ENCODE assay signal across 21 cellular contexts in genomic region chr17:56987283-56987834, GRCh38.
"Had no signal": no experiment of that assay in that cellular context is flagged by ENCODE, and none has a peak within 500 bp of the region (broad histone marks: within the 10 kb centered on the region; RNA-seq: fewer than 3 reads in every experiment).

No MANE protein-coding gene starts in this region.

- H3K9me3 Mint-ChIP-seq: activated CD4-positive, alpha-beta memory T cell treated with anti-CD3 and anti-CD28 coated beads for 36 hours; activated naive CD8-positive, alpha-beta T cell treated with anti-CD3 and anti-CD28 coated beads, Interleukin-2, amount 50 U/mL, for 24 hours; nephron; T-cell; T-helper 2 cell treated with Interferon-gamma antibody and Interleukin-4, amounts not matched to agents 5 μg/mL and 100 μg/mL, for 36 hours; type B pancreatic cell had no signal

- H3K4me3 ChIP-seq: thoracic aorta had no signal

- H3K27me3 Mint-ChIP-seq: activated CD4-positive, alpha-beta memory T cell treated with anti-CD3 and anti-CD28 coated beads for 36 hours; activated naive CD8-positive, alpha-beta T cell treated with anti-CD3 and anti-CD28 coated beads, Interleukin-2, amount 50 U/mL, for 24 hours; T-cell; type B pancreatic cell had no signal

- H3K9me3 ChIP-seq: thoracic aorta had no signal

- ATAC-seq: activated naive CD8-positive, alpha-beta T cell treated with anti-CD3 and anti-CD28 coated beads, Interleukin-2, amount 50 U/mL, for 24 hours; foreskin keratinocyte; T-cell had no signal

- H3K27me3 ChIP-seq: foreskin keratinocyte had no signal

- H3K27ac ChIP-seq: foreskin keratinocyte, thoracic aorta had no signal

- H3K27ac Mint-ChIP-seq: activated CD4-positive, alpha-beta memory T cell treated with anti-CD3 and anti-CD28 coated beads for 36 hours; activated naive CD8-positive, alpha-beta T cell treated with anti-CD3 and anti-CD28 coated beads, Interleukin-2, amount 50 U/mL, for 24 hours; nephron; T-cell; T-helper 2 cell treated with Interferon-gamma antibody and Interleukin-4, amounts not matched to agents 5 μg/mL and 100 μg/mL, for 36 hours; type B pancreatic cell had no signal

- DNase-seq: activated CD4-positive, alpha-beta memory T cell treated with anti-CD3 and anti-CD28 coated beads for 36 hours; activated CD4-positive, alpha-beta T cell treated with anti-CD3 and anti-CD28 coated beads for 48 hours; activated gamma-delta T cell; activated naive CD4-positive, alpha-beta T cell treated with anti-CD3 and anti-CD28 coated beads, Interleukin-2, amount 50 U/mL, for 16 hours; activated naive CD8-positive, alpha-beta T cell treated with anti-CD3 and anti-CD28 coated beads, Interleukin-2, amount 50 U/mL, for 24 hours; activated T-cell treated with anti-CD3 and anti-CD28 coated beads for 4 hours; cerebellar nuclear complex; cortex of kidney; foreskin keratinocyte; glutamatergic neuron; hypothalamus; midbrain; posterior cingulate gyrus; stimulated activated CD4-positive, alpha-beta T cell treated with anti-CD3 and anti-CD28 coated beads, Interleukin-4, amount 100 ng/mL, for 24 hours; stimulated activated naive CD4-positive, alpha-beta T cell treated with Interleukin-2 at 50 U/mL for 16 hours; T-cell had no signal

- H3K4me3 Mint-ChIP-seq: activated CD4-positive, alpha-beta memory T cell treated with anti-CD3 and anti-CD28 coated beads for 36 hours; activated naive CD8-positive, alpha-beta T cell treated with anti-CD3 and anti-CD28 coated beads, Interleukin-2, amount 50 U/mL, for 24 hours; nephron; T-cell; T-helper 2 cell treated with Interferon-gamma antibody and Interleukin-4, amounts not matched to agents 5 μg/mL and 100 μg/mL, for 36 hours; type B pancreatic cell had no signal

- H3K4me1 Mint-ChIP-seq: activated naive CD8-positive, alpha-beta T cell treated with anti-CD3 and anti-CD28 coated beads, Interleukin-2, amount 50 U/mL, for 24 hours; nephron; T-cell had no signal

- FAIRE-seq: endometrium had no signal
